ENCODE assay signal across 28 cellular contexts in genomic region chr1:57748696-57749095, GRCh38.
"Had no signal": no experiment of that assay in that cellular context is flagged by ENCODE, and none has a peak within 500 bp of the region (broad histone marks: within the 10 kb centered on the region; RNA-seq: fewer than 3 reads in every experiment).

No MANE protein-coding gene starts in this region.

- H3K9me3 Mint-ChIP-seq: activated CD4-positive, alpha-beta T cell treated with anti-CD3 and anti-CD28 coated beads, Interleukin-2, amount 10 ng/mL, durations not matched to agents 24 days and 14 days; activated naive CD8-positive, alpha-beta T cell treated with anti-CD3 and anti-CD28 coated beads, Interleukin-2, amount 50 U/mL, for 24 hours; activated T-cell treated with anti-CD3 and anti-CD28 coated beads, Interleukin-2, amount 50 U/mL, for 4 hours; WTC11 had no signal

- H3K4me1 Mint-ChIP-seq: activated CD4-positive, alpha-beta T cell treated with anti-CD3 and anti-CD28 coated beads, Interleukin-2, amount 10 ng/mL, durations not matched to agents 24 days and 14 days; activated CD8-positive, alpha-beta memory T cell treated with anti-CD3 and anti-CD28 coated beads, Interleukin-2, amount 10 ng/mL, durations not matched to agents 7 days and 5 days; activated naive CD8-positive, alpha-beta T cell treated with anti-CD3 and anti-CD28 coated beads, Interleukin-2, amount 50 U/mL, for 24 hours had no signal

- DNase-seq: activated CD4-positive, alpha-beta T cell treated with anti-CD3 and anti-CD28 coated beads, Interleukin-2, amount 10 ng/mL, durations not matched to agents 24 days and 14 days; activated CD4-positive, alpha-beta T cell treated with anti-CD3 and anti-CD28 coated beads, Interleukin-2, amount 50 U/mL, for 48 hours; activated CD4-positive, CD25-positive, alpha-beta regulatory T cell treated with anti-CD3 and anti-CD28 coated beads, Interleukin-2, amount 50 U/mL, for 72 hours; activated CD8-positive, alpha-beta memory T cell treated with anti-CD3 and anti-CD28 coated beads, Interleukin-2, amount 10 ng/mL, durations not matched to agents 7 days and 5 days; activated effector memory CD4-positive, alpha-beta T cell treated with anti-CD3 and anti-CD28 coated beads, Interleukin-2, amount 50 U/mL, for 16 hours; activated naive CD4-positive, alpha-beta T cell treated with Interleukin-2 at 50 U/mL for 16 hours; activated naive CD8-positive, alpha-beta T cell treated with anti-CD3 and anti-CD28 coated beads, Interleukin-2, amount 50 U/mL, for 24 hours; activated T-cell treated with anti-CD3 and anti-CD28 coated beads, Interleukin-2, amount 50 U/mL, for 4 hours; amniotic stem cell; brain microvascular endothelial cell; MG63; MV-4-11; NCI-H1092 treated with DMSO at 0.1 percent for 48 hours; NCI-H1417 treated with DMSO at 0.1 percent for 48 hours; NCI-H1694; NCI-H2081 treated with DMSO at 0.1 percent for 48 hours; NCI-H2171 treated with DMSO at 0.1 percent for 48 hours; NCI-H226; NCI-H524 treated with DMSO at 0.1 percent for 48 hours; NCI-H82; Peyer's patch; Right ventricle myocardium superior; SJCRH30; SK-N-SH; T-helper 1 cell had no signal

- H3K27ac Mint-ChIP-seq: activated CD4-positive, alpha-beta T cell treated with anti-CD3 and anti-CD28 coated beads, Interleukin-2, amount 10 ng/mL, durations not matched to agents 24 days and 14 days; activated CD8-positive, alpha-beta memory T cell treated with anti-CD3 and anti-CD28 coated beads, Interleukin-2, amount 10 ng/mL, durations not matched to agents 7 days and 5 days; activated naive CD4-positive, alpha-beta T cell treated with anti-CD3 and anti-CD28 coated beads, Interleukin-2, amount 50 U/mL, for 72 hours; activated naive CD8-positive, alpha-beta T cell treated with anti-CD3 and anti-CD28 coated beads, Interleukin-2, amount 50 U/mL, for 24 hours; dendritic cell treated with granulocyte-macrophage colony-stimulating factor and Interleukin-4, amounts not matched to agents 40 ng/mL and 50 ng/mL, for 4 days; WTC11 had no signal

- H3K4me3 Mint-ChIP-seq: activated CD4-positive, alpha-beta T cell treated with anti-CD3 and anti-CD28 coated beads, Interleukin-2, amount 10 ng/mL, durations not matched to agents 24 days and 14 days; activated CD8-positive, alpha-beta memory T cell treated with anti-CD3 and anti-CD28 coated beads, Interleukin-2, amount 10 ng/mL, durations not matched to agents 7 days and 5 days; activated naive CD8-positive, alpha-beta T cell treated with anti-CD3 and anti-CD28 coated beads, Interleukin-2, amount 50 U/mL, for 24 hours; activated T-cell treated with anti-CD3 and anti-CD28 coated beads, Interleukin-2, amount 50 U/mL, for 4 hours; dendritic cell treated with granulocyte-macrophage colony-stimulating factor and Interleukin-4, amounts not matched to agents 40 ng/mL and 50 ng/mL, for 4 days; WTC11 had no signal

- H3K27me3 Mint-ChIP-seq: activated CD4-positive, alpha-beta T cell treated with anti-CD3 and anti-CD28 coated beads, Interleukin-2, amount 10 ng/mL, durations not matched to agents 24 days and 14 days; activated CD8-positive, alpha-beta memory T cell treated with anti-CD3 and anti-CD28 coated beads, Interleukin-2, amount 10 ng/mL, durations not matched to agents 7 days and 5 days; dendritic cell treated with granulocyte-macrophage colony-stimulating factor and Interleukin-4, amounts not matched to agents 40 ng/mL and 50 ng/mL, for 4 days had no signal

- ATAC-seq: activated CD8-positive, alpha-beta memory T cell treated with anti-CD3 and anti-CD28 coated beads, Interleukin-2, amount 10 ng/mL, durations not matched to agents 7 days and 5 days; activated naive CD4-positive, alpha-beta T cell treated with anti-CD3 and anti-CD28 coated beads, Interleukin-2, amount 50 U/mL, for 72 hours; activated naive CD8-positive, alpha-beta T cell treated with anti-CD3 and anti-CD28 coated beads, Interleukin-2, amount 50 U/mL, for 24 hours; activated T-cell treated with anti-CD3 and anti-CD28 coated beads, Interleukin-2, amount 50 U/mL, for 4 hours; WTC11 had no signal

- H3K36me3 Mint-ChIP-seq: activated CD8-positive, alpha-beta memory T cell treated with anti-CD3 and anti-CD28 coated beads, Interleukin-2, amount 10 ng/mL, durations not matched to agents 7 days and 5 days; activated naive CD4-positive, alpha-beta T cell treated with anti-CD3 and anti-CD28 coated beads, Interleukin-2, amount 50 U/mL, for 72 hours; WTC11 had no signal
